Comparison of ENCODE assay signal across 31 cellular contexts in genomic region chr20:42941629-42942028, GRCh38.
"Had no signal": no experiment of that assay in that cellular context is flagged by ENCODE, and none has a peak within 500 bp of the region (broad histone marks: within the 10 kb centered on the region; RNA-seq: fewer than 3 reads in every experiment).

No MANE protein-coding gene starts in this region.

- H3K9me3 ChIP-seq: neutrophil, pancreas, psoas muscle, spleen, suprapubic skin, testis, tibial artery, transverse colon, upper lobe of left lung, vagina had no signal

- H3K4me2 ChIP-seq: smooth muscle cell had no signal

- H3K4me3 Mint-ChIP-seq: naive thymus-derived CD4-positive, alpha-beta T cell; natural killer cell; nephron; stimulated activated memory B cell treated with anti-CD40 and anti-IgM and Interleukin-4, amounts not matched to agents 10 μg/mL and 1 μg/mL and 100 μg/mL, for 72 hours; stimulated activated naive CD8-positive, alpha-beta T cell treated with anti-CD3 and anti-CD28 coated beads, Interleukin-15, amount 100 ng/mL, for 72 hours had no signal

- H3K36me3 ChIP-seq: neutrophil, pancreas, spleen, suprapubic skin, tibial artery, transverse colon, upper lobe of left lung, vagina had no signal

- H3K4me1 ChIP-seq: pancreas, psoas muscle, spleen, suprapubic skin, testis, tibial artery, transverse colon, vagina had no signal

- H3K27me3 ChIP-seq: neutrophil, pancreas, suprapubic skin, testis, transverse colon, upper lobe of left lung, vagina had no signal

- H3K4me1 Mint-ChIP-seq: naive thymus-derived CD4-positive, alpha-beta T cell; natural killer cell; stimulated activated memory B cell treated with anti-CD40 and anti-IgM and Interleukin-4, amounts not matched to agents 10 μg/mL and 1 μg/mL and 100 μg/mL, for 72 hours; stimulated activated naive CD8-positive, alpha-beta T cell treated with anti-CD3 and anti-CD28 coated beads, Interleukin-15, amount 100 ng/mL, for 72 hours had no signal

- FAIRE-seq: pancreas, urothelium cell line had no signal

- ATAC-seq: naive thymus-derived CD4-positive, alpha-beta T cell; natural killer cell; pancreas; psoas muscle; right cardiac atrium; sciatic nerve; stimulated activated memory B cell treated with anti-CD40 and anti-IgM and Interleukin-4, amounts not matched to agents 10 μg/mL and 1 μg/mL and 100 μg/mL, for 72 hours; stimulated activated naive CD8-positive, alpha-beta T cell treated with anti-CD3 and anti-CD28 coated beads, Interleukin-15, amount 100 ng/mL, for 72 hours; stimulated activated naive CD8-positive, alpha-beta T cell treated with anti-CD3 and anti-CD28 coated beads, Interleukin-15, Interleukin-2, amounts not matched to agents 100 U/mL and 50 U/mL, for 24 hours had no signal

- H3K27me3 Mint-ChIP-seq: progenitor cell of endocrine pancreas; stimulated activated memory B cell treated with anti-CD40 and anti-IgM and Interleukin-4, amounts not matched to agents 10 μg/mL and 1 μg/mL and 100 μg/mL, for 72 hours; stimulated activated naive CD8-positive, alpha-beta T cell treated with anti-CD3 and anti-CD28 coated beads, Interleukin-15, amount 100 ng/mL, for 72 hours had no signal

- H3K9me3 Mint-ChIP-seq: nephron had no signal

- H3K4me3 ChIP-seq: pancreas, psoas muscle, skin epidermis, smooth muscle cell, spleen, suprapubic skin, testis, tibial artery, transverse colon, upper lobe of left lung, vagina had no signal

- H3K27ac ChIP-seq: neutrophil, pancreas, psoas muscle, skin epidermis, spleen, suprapubic skin, testis, tibial artery, transverse colon, upper lobe of left lung, vagina had no signal

- H3K36me3 Mint-ChIP-seq: naive thymus-derived CD4-positive, alpha-beta T cell; natural killer cell; stimulated activated memory B cell treated with anti-CD40 and anti-IgM and Interleukin-4, amounts not matched to agents 10 μg/mL and 1 μg/mL and 100 μg/mL, for 72 hours had no signal

- H3K27ac Mint-ChIP-seq: naive thymus-derived CD4-positive, alpha-beta T cell; natural killer cell; nephron; progenitor cell of endocrine pancreas; stimulated activated memory B cell treated with anti-CD40 and anti-IgM and Interleukin-4, amounts not matched to agents 10 μg/mL and 1 μg/mL and 100 μg/mL, for 72 hours; stimulated activated naive CD8-positive, alpha-beta T cell treated with anti-CD3 and anti-CD28 coated beads, Interleukin-15, amount 100 ng/mL, for 72 hours had no signal

- DNase-seq: naive thymus-derived CD4-positive, alpha-beta T cell; natural killer cell; nucleus accumbens; pancreas; posterior cingulate gyrus; psoas muscle; right cardiac atrium; spleen; stimulated activated CD4-positive, alpha-beta T cell treated with anti-CD3 and anti-CD28 coated beads, Interleukin-12 subunit alpha, Interleukin-12 subunit beta, amount 100 ng/mL, for 4 hours; stimulated activated CD4-positive, alpha-beta T cell treated with anti-CD3 and anti-CD28 coated beads, Interleukin-1b, Interleukin-23, amount 100 ng/mL, for 48 hours; stimulated activated CD4-positive, alpha-beta T cell treated with anti-CD3 and anti-CD28 coated beads, Interleukin-4, amount 100 ng/mL, for 1 hour; stimulated activated CD4-positive, alpha-beta T cell treated with anti-CD3 and anti-CD28 coated beads, Interleukin-4, amount 100 ng/mL, for 4 hours; stimulated activated CD8-positive, alpha-beta memory T cell treated with anti-CD3 and anti-CD28 coated beads, Interleukin-4, amount 100 ng/mL, for 48 hours; stimulated activated naive CD4-positive, alpha-beta T cell; stimulated activated naive CD8-positive, alpha-beta T cell treated with anti-CD3 and anti-CD28 coated beads, Interleukin-15, amount 100 ng/mL, for 72 hours; stimulated activated naive CD8-positive, alpha-beta T cell treated with anti-CD3 and anti-CD28 coated beads, Interleukin-15, Interleukin-2, amounts not matched to agents 100 U/mL and 50 U/mL, for 24 hours; substantia nigra; testis; tibial artery; transverse colon; upper lobe of left lung had no signal
